Comparison of ENCODE assay signal across 29 cellular contexts in genomic region chr19:16562608-16563025, GRCh38.
"Had no signal": no experiment of that assay in that cellular context is flagged by ENCODE, and none has a peak within 500 bp of the region (broad histone marks: within the 10 kb centered on the region; RNA-seq: fewer than 3 reads in every experiment).

No MANE protein-coding gene starts in this region.

- FAIRE-seq: pancreas, small intestine, urothelium cell line had no signal

- H3K27ac Mint-ChIP-seq: natural killer cell treated with Interleukin-12 subunit alpha and Interleukin-12 subunit beta and Interleukin-15 and Interleukin-18, amount 100 ng/mL, for 72 hours; nephron progenitor cell; stimulated activated memory B cell treated with anti-CD40 and anti-IgM and Interleukin-4, amounts not matched to agents 10 μg/mL and 1 μg/mL and 100 μg/mL, for 72 hours; stimulated activated naive CD8-positive, alpha-beta T cell treated with anti-CD3 and anti-CD28 coated beads, Interleukin-15, amount 100 ng/mL, for 72 hours had no signal

- H3K27me3 ChIP-seq: neutrophil, pancreas, right lobe of liver, sigmoid colon, suprapubic skin, testis, tibial nerve, upper lobe of left lung, vagina had no signal

- H3K27ac ChIP-seq: neutrophil, right lobe of liver, sigmoid colon, suprapubic skin, testis, tibial nerve, upper lobe of left lung, vagina had no signal

- H3K4me3 ChIP-seq: pancreas, psoas muscle, right lobe of liver, sigmoid colon, suprapubic skin, testis, tibial nerve, upper lobe of left lung, vagina had no signal

- ATAC-seq: naive thymus-derived CD8-positive, alpha-beta T cell; natural killer cell treated with Interleukin-12 subunit alpha and Interleukin-12 subunit beta and Interleukin-15 and Interleukin-18, amount 100 ng/mL, for 72 hours; pancreas; psoas muscle; right cardiac atrium; right lobe of liver; stimulated activated memory B cell treated with anti-CD40 and anti-IgM and Interleukin-4, amounts not matched to agents 10 μg/mL and 1 μg/mL and 100 μg/mL, for 72 hours; stimulated activated naive CD8-positive, alpha-beta T cell treated with anti-CD3 and anti-CD28 coated beads, Interleukin-15, amount 100 ng/mL, for 72 hours; stimulated activated naive CD8-positive, alpha-beta T cell treated with anti-CD3 and anti-CD28 coated beads, Interleukin-15, Interleukin-2, amounts not matched to agents 100 U/mL and 50 U/mL, for 24 hours had no signal

- H3K4me3 Mint-ChIP-seq: natural killer cell treated with Interleukin-12 subunit alpha and Interleukin-12 subunit beta and Interleukin-15 and Interleukin-18, amount 100 ng/mL, for 72 hours; nephron progenitor cell; neural crest cell; stimulated activated memory B cell treated with anti-CD40 and anti-IgM and Interleukin-4, amounts not matched to agents 10 μg/mL and 1 μg/mL and 100 μg/mL, for 72 hours; stimulated activated naive CD8-positive, alpha-beta T cell treated with anti-CD3 and anti-CD28 coated beads, Interleukin-15, amount 100 ng/mL, for 72 hours had no signal

- H3K9me3 Mint-ChIP-seq: naive thymus-derived CD8-positive, alpha-beta T cell; natural killer cell treated with Interleukin-12 subunit alpha and Interleukin-12 subunit beta and Interleukin-15 and Interleukin-18, amount 100 ng/mL, for 72 hours; nephron progenitor cell; neural crest cell; stimulated activated memory B cell treated with anti-CD40 and anti-IgM and Interleukin-4, amounts not matched to agents 10 μg/mL and 1 μg/mL and 100 μg/mL, for 72 hours; stimulated activated naive CD8-positive, alpha-beta T cell treated with anti-CD3 and anti-CD28 coated beads, Interleukin-15, amount 100 ng/mL, for 72 hours had no signal

- H3K4me1 ChIP-seq: right lobe of liver, sigmoid colon, suprapubic skin, testis, tibial nerve, vagina had no signal

- DNase-seq: naive thymus-derived CD8-positive, alpha-beta T cell; nephron progenitor cell; nucleus accumbens; pancreas; psoas muscle; right lobe of liver; sigmoid colon; small intestine; stimulated activated CD4-positive, alpha-beta T cell treated with anti-CD3 and anti-CD28 coated beads, Interleukin-15, amount 100 ng/mL, for 24 hours; stimulated activated CD4-positive, alpha-beta T cell treated with anti-CD3 and anti-CD28 coated beads, Interleukin-2, amount 100 ng/mL, for 24 hours; stimulated activated CD4-positive, alpha-beta T cell treated with anti-CD3 and anti-CD28 coated beads, Interleukin-2, amount 100 ng/mL, for 48 hours; stimulated activated CD4-positive, alpha-beta T cell treated with anti-CD3 and anti-CD28 coated beads, Interleukin-4, amount 100 ng/mL, for 4 hours; stimulated activated CD8-positive, alpha-beta memory T cell treated with anti-CD3 and anti-CD28 coated beads, Interleukin-4, amount 100 ng/mL, for 48 hours; stimulated activated naive CD4-positive, alpha-beta T cell; stimulated activated naive CD8-positive, alpha-beta T cell treated with anti-CD3 and anti-CD28 coated beads, Interleukin-15, amount 100 ng/mL, for 72 hours; stimulated activated naive CD8-positive, alpha-beta T cell treated with anti-CD3 and anti-CD28 coated beads, Interleukin-15, Interleukin-2, amounts not matched to agents 100 U/mL and 50 U/mL, for 24 hours; substantia nigra; testis; trophoblast cell; upper lobe of left lung had no signal

- H3K4me1 Mint-ChIP-seq: nephron progenitor cell, neural crest cell had no signal

- H3K9me3 ChIP-seq: neutrophil, pancreas, psoas muscle, right lobe of liver, sigmoid colon, suprapubic skin, testis, tibial nerve, upper lobe of left lung, vagina had no signal

- H3K27me3 Mint-ChIP-seq: naive thymus-derived CD8-positive, alpha-beta T cell; natural killer cell treated with Interleukin-12 subunit alpha and Interleukin-12 subunit beta and Interleukin-15 and Interleukin-18, amount 100 ng/mL, for 72 hours; stimulated activated memory B cell treated with anti-CD40 and anti-IgM and Interleukin-4, amounts not matched to agents 10 μg/mL and 1 μg/mL and 100 μg/mL, for 72 hours; stimulated activated naive CD8-positive, alpha-beta T cell treated with anti-CD3 and anti-CD28 coated beads, Interleukin-15, amount 100 ng/mL, for 72 hours had no signal
